ENCODE assay signal across 2 cellular contexts in the genomic region with DNA sequence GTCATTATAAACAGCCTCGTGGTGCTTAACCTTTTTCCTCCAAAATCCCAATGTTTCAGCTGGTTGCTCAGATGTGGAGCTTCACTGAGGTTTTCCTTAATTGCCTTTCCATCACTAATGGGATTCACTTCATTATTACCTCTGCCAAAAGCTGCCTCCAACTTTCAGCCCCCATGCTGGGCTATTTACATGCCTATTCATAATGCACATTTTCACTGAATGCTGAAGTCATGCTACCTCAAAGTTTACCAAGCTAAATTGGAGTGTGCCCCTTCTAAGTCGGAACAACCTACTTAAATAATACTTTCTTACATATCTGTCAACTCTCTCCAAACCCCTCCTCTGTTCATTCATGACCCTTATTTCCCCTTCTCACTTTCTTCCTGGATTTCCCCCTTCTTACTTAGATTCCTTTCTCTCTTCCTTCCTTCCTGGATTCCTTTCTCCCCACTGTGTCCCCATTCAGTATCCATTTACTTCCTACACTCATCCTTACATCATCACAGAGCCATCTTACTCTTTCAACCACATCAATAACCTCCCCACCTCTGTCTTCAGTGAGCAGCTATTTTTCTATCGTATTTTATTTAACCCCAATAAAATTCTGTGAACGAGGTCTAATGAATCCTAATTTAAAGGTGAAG.
TF ChIP-seq lines count a peak whose summit lies in the region.

No MANE protein-coding gene starts in this region.

TF ChIP-seq in GM23338, 12 proteins besides CTCF, POLR2A, EP300 and RAD21:
- TF ChIP-seq, protein P1, sequence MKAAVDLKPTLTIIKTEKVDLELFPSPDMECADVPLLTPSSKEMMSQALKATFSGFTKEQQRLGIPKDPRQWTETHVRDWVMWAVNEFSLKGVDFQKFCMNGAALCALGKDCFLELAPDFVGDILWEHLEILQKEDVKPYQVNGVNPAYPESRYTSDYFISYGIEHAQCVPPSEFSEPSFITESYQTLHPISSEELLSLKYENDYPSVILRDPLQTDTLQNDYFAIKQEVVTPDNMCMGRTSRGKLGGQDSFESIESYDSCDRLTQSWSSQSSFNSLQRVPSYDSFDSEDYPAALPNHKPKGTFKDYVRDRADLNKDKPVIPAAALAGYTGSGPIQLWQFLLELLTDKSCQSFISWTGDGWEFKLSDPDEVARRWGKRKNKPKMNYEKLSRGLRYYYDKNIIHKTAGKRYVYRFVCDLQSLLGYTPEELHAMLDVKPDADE (IDR thresholded peaks at IDR 0.05): no peak
- TF ChIP-seq NANOG (IDR thresholded peaks at IDR 0.05; ENCODE audit: borderline replicate concordance): 0 out of 2 replicates have a peak, but pooled peaks have one; percentile 11
- TF ChIP-seq, protein P2, sequence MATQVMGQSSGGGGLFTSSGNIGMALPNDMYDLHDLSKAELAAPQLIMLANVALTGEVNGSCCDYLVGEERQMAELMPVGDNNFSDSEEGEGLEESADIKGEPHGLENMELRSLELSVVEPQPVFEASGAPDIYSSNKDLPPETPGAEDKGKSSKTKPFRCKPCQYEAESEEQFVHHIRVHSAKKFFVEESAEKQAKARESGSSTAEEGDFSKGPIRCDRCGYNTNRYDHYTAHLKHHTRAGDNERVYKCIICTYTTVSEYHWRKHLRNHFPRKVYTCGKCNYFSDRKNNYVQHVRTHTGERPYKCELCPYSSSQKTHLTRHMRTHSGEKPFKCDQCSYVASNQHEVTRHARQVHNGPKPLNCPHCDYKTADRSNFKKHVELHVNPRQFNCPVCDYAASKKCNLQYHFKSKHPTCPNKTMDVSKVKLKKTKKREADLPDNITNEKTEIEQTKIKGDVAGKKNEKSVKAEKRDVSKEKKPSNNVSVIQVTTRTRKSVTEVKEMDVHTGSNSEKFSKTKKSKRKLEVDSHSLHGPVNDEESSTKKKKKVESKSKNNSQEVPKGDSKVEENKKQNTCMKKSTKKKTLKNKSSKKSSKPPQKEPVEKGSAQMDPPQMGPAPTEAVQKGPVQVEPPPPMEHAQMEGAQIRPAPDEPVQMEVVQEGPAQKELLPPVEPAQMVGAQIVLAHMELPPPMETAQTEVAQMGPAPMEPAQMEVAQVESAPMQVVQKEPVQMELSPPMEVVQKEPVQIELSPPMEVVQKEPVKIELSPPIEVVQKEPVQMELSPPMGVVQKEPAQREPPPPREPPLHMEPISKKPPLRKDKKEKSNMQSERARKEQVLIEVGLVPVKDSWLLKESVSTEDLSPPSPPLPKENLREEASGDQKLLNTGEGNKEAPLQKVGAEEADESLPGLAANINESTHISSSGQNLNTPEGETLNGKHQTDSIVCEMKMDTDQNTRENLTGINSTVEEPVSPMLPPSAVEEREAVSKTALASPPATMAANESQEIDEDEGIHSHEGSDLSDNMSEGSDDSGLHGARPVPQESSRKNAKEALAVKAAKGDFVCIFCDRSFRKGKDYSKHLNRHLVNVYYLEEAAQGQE (IDR thresholded peaks at IDR 0.05; ENCODE audit: unreplicated experiment): no peak

TF ChIP-seq in H1, 55 proteins besides CTCF, POLR2A, EP300 and RAD21:
- TF ChIP-seq EZH2 (IDR thresholded peaks at IDR 0.05; ENCODE audit: low read depth, low read length, severe bottlenecking) (no peak), JUND (IDR thresholded peaks at IDR 0.05; ENCODE audit: low read length) (no peak), ZNF274 (IDR thresholded peaks at IDR 0.05; ENCODE audit: borderline replicate concordance, extremely low read depth, low read length) (no peak), BACH1 (IDR thresholded peaks at IDR 0.05; ENCODE audit: low read length) (no peak), KDM4A (IDR thresholded peaks at IDR 0.05; ENCODE audit: low read depth, low read length, severe bottlenecking) (no peak), ASH2L (IDR thresholded peaks at IDR 0.05; ENCODE audit: low read length) (no peak), JUN (IDR thresholded peaks at IDR 0.05; ENCODE audit: low read depth, low read length) (no peak), CBX8 (IDR thresholded peaks at IDR 0.05; ENCODE audit: borderline replicate concordance, low read depth, low read length) (no peak), CHD2 (IDR thresholded peaks at IDR 0.05; ENCODE audit: low read length) (no peak), HDAC6 (IDR thresholded peaks at IDR 0.05; ENCODE audit: low read depth, low read length) (no peak), NANOG (IDR thresholded peaks at IDR 0.05; ENCODE audit: insufficient read depth, low read depth, low read length, poor library complexity, severe bottlenecking) (no peak)
- TF ChIP-seq, protein P3, sequence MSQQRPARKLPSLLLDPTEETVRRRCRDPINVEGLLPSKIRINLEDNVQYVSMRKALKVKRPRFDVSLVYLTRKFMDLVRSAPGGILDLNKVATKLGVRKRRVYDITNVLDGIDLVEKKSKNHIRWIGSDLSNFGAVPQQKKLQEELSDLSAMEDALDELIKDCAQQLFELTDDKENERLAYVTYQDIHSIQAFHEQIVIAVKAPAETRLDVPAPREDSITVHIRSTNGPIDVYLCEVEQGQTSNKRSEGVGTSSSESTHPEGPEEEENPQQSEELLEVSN (IDR thresholded peaks at IDR 0.05): no peak
